Comparison of ENCODE assay signal across 11 cellular contexts in the genomic region with DNA sequence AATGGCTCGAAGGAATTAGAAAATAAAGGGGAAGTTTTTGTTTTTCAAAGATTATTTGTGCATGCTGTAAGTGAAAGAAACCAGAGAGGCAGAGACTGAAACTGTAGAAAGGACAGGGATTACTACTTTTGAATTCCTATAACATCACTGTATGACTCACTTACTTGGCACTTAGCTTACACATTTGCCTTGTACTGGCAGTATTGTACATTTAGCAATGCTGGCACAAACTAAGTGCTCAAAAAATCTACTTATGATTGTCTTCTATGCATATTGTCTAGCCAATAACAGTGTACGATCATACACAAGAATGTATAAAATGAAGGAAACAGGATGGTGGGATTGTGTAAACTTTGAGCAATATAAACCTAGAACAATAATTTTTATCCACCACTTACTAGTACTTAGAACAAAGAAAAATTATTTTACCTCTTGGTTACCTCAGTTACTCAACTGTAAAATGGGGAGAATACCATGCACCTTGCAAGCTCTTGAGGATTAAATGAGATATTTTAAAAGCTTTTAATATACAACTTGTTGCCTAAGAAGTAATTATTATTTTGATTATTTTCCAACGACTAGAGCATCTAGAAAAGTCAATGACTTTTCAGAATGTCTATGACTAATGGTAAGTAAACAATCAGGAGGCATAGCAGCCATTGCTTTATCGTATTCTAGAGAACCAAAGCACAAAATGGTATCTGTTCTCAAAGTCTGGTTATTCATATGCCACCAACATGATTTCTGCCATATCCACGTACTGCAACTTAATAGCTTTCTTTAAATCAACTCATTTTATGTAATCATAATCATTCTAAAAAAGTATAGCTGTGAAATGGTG. TPM values are rescaled to one million over a fixed set of nuclear protein-coding genes. Genes with fewer than 3 reads are reported as not detected.
A peak's percentile ranks its signal among the peaks of the same experiment; 100 is the strongest.
DNase-seq lines count a peak whose midpoint lies in the region; ATAC-seq and TF ChIP-seq lines count a peak whose summit lies in the region.
"Had no signal": no experiment of that assay in that cellular context is flagged by ENCODE, and none has a peak within 500 bp of the region (broad histone marks: within the 10 kb centered on the region; RNA-seq: fewer than 3 reads in every experiment).

No MANE protein-coding gene starts in this region.

- H3K9ac ChIP-seq in SK-N-MC (ENCODE audit: insufficient read length), result no peak overlapping the region

- H3K27me3 ChIP-seq in prostate gland (replicated peaks; ENCODE audit: insufficient read depth), result no peaks in the 10 kb centered on the region
- H3K27me3 ChIP-seq: colonic mucosa had no signal

- no peak overlapping the region for H3K4me3 ChIP-seq in SK-N-MC
- peak overlapping the region; percentile 18 for H3K4me3 ChIP-seq in fibroblast of the aortic adventitia (ENCODE audit: low read depth, low read length)
- no peak overlapping the region for H3K4me3 ChIP-seq in mucosa of descending colon
- no peak overlapping the region for H3K4me3 ChIP-seq in prostate gland
- H3K4me3 ChIP-seq: colonic mucosa had no signal

- H3K9me3 ChIP-seq in SK-N-MC (ENCODE audit: low read depth, low read length) (no peaks in the 10 kb centered on the region), mucosa of descending colon (no peaks in the 10 kb centered on the region), prostate gland (no peaks in the 10 kb centered on the region)
- H3K9me3 ChIP-seq: colonic mucosa had no signal

- H3K36me3 ChIP-seq in SK-N-MC (ENCODE audit: insufficient read depth, low read length) (peaks cover 7% of the 10 kb centered on the region; the same call in 1 of the 2 replicates), mucosa of descending colon (ENCODE audit: low read depth) (no peaks in the 10 kb centered on the region), prostate gland (no peaks in the 10 kb centered on the region)
- H3K36me3 ChIP-seq: colonic mucosa had no signal

- no peak for TF ChIP-seq POLR2A in prostate gland (IDR thresholded peaks at IDR 0.05)

- in situ Hi-C loops in ACHN (cut with HindIII; ENCODE audit: low pct_ligation_motif_present, low pct_unique_long_range_greater_than_20kb, low sequenced_read_pairs), result no loop called here

- WGBS in prostate gland, result 61% methylated on average over 5 of the region's 5 CpGs

- ATAC-seq in GM21717 (IDR thresholded peaks at IDR 0.05; ENCODE audit: unreplicated experiment) (peak; percentile 46), mucosa of descending colon (no peak)
- ATAC-seq: right cardiac atrium, Right ventricle myocardium inferior had no signal

- H3K4me1 ChIP-seq in mucosa of descending colon (ENCODE audit: low read depth) (peaks cover 3% of the 10 kb centered on the region), prostate gland (replicated peaks) (no peaks in the 10 kb centered on the region)
- H3K4me1 ChIP-seq: colonic mucosa had no signal

- intact Hi-C loops in mucosa of descending colon (cut with DNase I, micrococcal nuclease), result no loop called here
- intact Hi-C loops in prostate gland (cut with DNase I), result no loop called here

- H3K27ac ChIP-seq in SK-N-MC (peak overlapping the region; percentile 5; the same call in 1 of the 2 replicates), prostate gland (no peak overlapping the region)
- H3K27ac ChIP-seq: colonic mucosa had no signal

- DNase-seq in ACHN (peak; percentile 52), SK-N-MC (ENCODE audit: low read depth, low spot score) (no peak), fibroblast of the aortic adventitia (ENCODE audit: low read depth) (peak; percentile 86), mucosa of descending colon (no peak), prostate gland (ENCODE audit: low spot score) (no peak), iPS-NIHi7 (ENCODE audit: extremely low spot score) (no peak), iPS-NIHi11 (ENCODE audit: low spot score) (no peak)
- DNase-seq: colonic mucosa, right cardiac atrium had no signal

- TF ChIP-seq CTCF in fibroblast of the aortic adventitia (IDR thresholded peaks at IDR 0.05; ENCODE audit: insufficient read depth, low read length), result no peak
- TF ChIP-seq CTCF in mucosa of descending colon (IDR thresholded peaks at IDR 0.05), result no peak
- TF ChIP-seq CTCF in prostate gland (IDR thresholded peaks at IDR 0.05), result no peak

RNA-seq across cellular contexts. Expression of gene FAM120C, which starts 4.7 kb away (rescaled TPM):
- 4.2 and 10.5 TPM in 2 replicates for total RNA-seq in fibroblast of the aortic adventitia (ENCODE audit: low replicate concordance)
- 1 to 10 TPM; 3.7 to 9.4 (median 5.0) TPM for total RNA-seq in mucosa of descending colon
- total RNA-seq in prostate gland, result 10 to 100 TPM; 10.5 to 14.9 TPM

Comparison
In these comparisons a context has a peak if more than half of its experiments do, and no peak if none do; other contexts are left out.
1. DNase-seq: peak in ACHN (single experiment) and fibroblast of the aortic adventitia (single experiment); none in SK-N-MC (single experiment), mucosa of descending colon (0 of 3), prostate gland (single experiment), iPS-NIHi7 (single experiment) and iPS-NIHi11 (single experiment).